ENCODE assay signal across 30 cellular contexts in the genomic region with DNA sequence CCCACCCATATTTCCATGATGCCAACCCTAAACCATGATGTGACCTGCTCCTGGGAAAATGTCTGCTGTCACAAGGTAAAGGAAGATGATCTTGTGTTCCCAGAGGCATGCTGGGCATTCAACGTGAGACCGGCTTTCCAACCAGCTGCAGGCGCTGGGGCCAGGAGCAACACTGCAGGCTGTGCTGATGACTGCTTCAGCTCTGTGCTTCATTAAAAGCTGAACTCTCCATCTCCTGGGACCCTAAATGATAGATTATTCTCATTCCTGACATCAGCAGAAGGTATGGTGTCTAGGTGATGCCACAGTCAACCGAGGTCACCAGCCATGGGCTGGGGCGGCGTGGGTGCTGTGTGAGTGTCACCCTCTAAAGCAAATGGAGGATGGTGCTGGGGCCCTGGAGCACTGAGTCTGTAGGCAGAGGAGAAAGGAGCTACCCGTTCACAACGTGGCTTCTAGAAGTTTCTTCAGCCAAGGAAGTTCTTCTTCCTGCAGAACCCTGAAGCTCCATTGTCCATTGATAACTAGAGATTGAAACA.
"Had no signal": no experiment of that assay in that cellular context is flagged by ENCODE, and none has a peak within 500 bp of the region (broad histone marks: within the 10 kb centered on the region; RNA-seq: fewer than 3 reads in every experiment).

No MANE protein-coding gene starts in this region.

- H3K27ac Mint-ChIP-seq: mesothelial cell of epicardium; natural killer cell; nephron progenitor cell; neural progenitor cell; progenitor cell of endocrine pancreas; stimulated activated naive B cell treated with anti-CD40 and anti-IgM and Interleukin-4, amounts not matched to agents 10 μg/mL and 1 μg/mL and 100 μg/mL, for 72 hours had no signal

- H3K4me1 Mint-ChIP-seq: mesothelial cell of epicardium; naive B cell; natural killer cell; stimulated activated naive B cell treated with anti-CD40 and anti-IgM and Interleukin-4, amounts not matched to agents 10 μg/mL and 1 μg/mL and 100 μg/mL, for 72 hours had no signal

- H3K4me3 Mint-ChIP-seq: mesothelial cell of epicardium; naive B cell; natural killer cell; nephron progenitor cell; neural progenitor cell; stimulated activated naive B cell treated with anti-CD40 and anti-IgM and Interleukin-4, amounts not matched to agents 10 μg/mL and 1 μg/mL and 100 μg/mL, for 72 hours had no signal

- H3K36me3 ChIP-seq: lower lobe of right lung, neural progenitor cell, neutrophil, ovary, stomach, thyroid gland, transverse colon, upper lobe of left lung, vagina had no signal

- DNase-seq: kidney glomerular epithelial cell; left cardiac atrium; lower lobe of right lung; mesendoderm; naive B cell; natural killer cell; nephron progenitor cell; occipital lobe; ovary; right cardiac atrium; stimulated activated CD4-positive, alpha-beta T cell treated with anti-CD3 and anti-CD28 coated beads, Interleukin-12 subunit alpha, Interleukin-12 subunit beta, amount 100 ng/mL, for 4 hours; stimulated activated CD4-positive, alpha-beta T cell treated with anti-CD3 and anti-CD28 coated beads, Interleukin-15, amount 100 ng/mL, for 24 hours; stimulated activated CD4-positive, alpha-beta T cell treated with anti-CD3 and anti-CD28 coated beads, Interleukin-2, amount 100 ng/mL, for 24 hours; stimulated activated CD4-positive, alpha-beta T cell treated with anti-CD3 and anti-CD28 coated beads, Interleukin-4, amount 100 ng/mL, for 1 hour; stimulated activated naive B cell treated with anti-CD40 and anti-IgM and Interleukin-4, amounts not matched to agents 10 μg/mL and 1 μg/mL and 100 μg/mL, for 72 hours; stimulated activated naive CD8-positive, alpha-beta T cell treated with anti-CD3 and anti-CD28 coated beads, Interleukin-15, Interleukin-2, amounts not matched to agents 100 U/mL and 50 U/mL, for 24 hours; stomach; testis; thyroid gland; transverse colon had no signal

- H3K9me3 ChIP-seq: lower lobe of right lung, neutrophil, ovary, testis, thyroid gland, transverse colon, vagina had no signal

- H3K9me3 Mint-ChIP-seq: mesothelial cell of epicardium; natural killer cell; stimulated activated naive B cell treated with anti-CD40 and anti-IgM and Interleukin-4, amounts not matched to agents 10 μg/mL and 1 μg/mL and 100 μg/mL, for 72 hours had no signal

- H3K4me1 ChIP-seq: lower lobe of right lung, stomach, testis, transverse colon, upper lobe of left lung, vagina had no signal

- H3K27ac ChIP-seq: hepatocyte, lower lobe of right lung, neural progenitor cell, neutrophil, ovary, skin epidermis, stomach, testis, thyroid gland, transverse colon, upper lobe of left lung, vagina had no signal

- ATAC-seq: left cardiac atrium; left lobe of liver; lower lobe of right lung; natural killer cell; right cardiac atrium; sciatic nerve; stimulated activated naive B cell treated with anti-CD40 and anti-IgM and Interleukin-4, amounts not matched to agents 10 μg/mL and 1 μg/mL and 100 μg/mL, for 72 hours; stimulated activated naive CD8-positive, alpha-beta T cell treated with anti-CD3 and anti-CD28 coated beads, Interleukin-15, Interleukin-2, amounts not matched to agents 100 U/mL and 50 U/mL, for 24 hours had no signal

- H3K4me3 ChIP-seq: hepatocyte, lower lobe of right lung, neural progenitor cell, ovary, skin epidermis, stomach, testis, thyroid gland, transverse colon, upper lobe of left lung, vagina had no signal

- H3K36me3 Mint-ChIP-seq: mesothelial cell of epicardium; naive B cell; natural killer cell; neural progenitor cell; stimulated activated naive B cell treated with anti-CD40 and anti-IgM and Interleukin-4, amounts not matched to agents 10 μg/mL and 1 μg/mL and 100 μg/mL, for 72 hours had no signal

- H3K27me3 ChIP-seq: hepatocyte, neural progenitor cell, neutrophil, ovary, testis, thyroid gland, transverse colon, upper lobe of left lung, vagina had no signal
